9 cellular contexts compared by ENCODE assay signal in genomic region chr3:99774467-99774866, GRCh38. TPM values are rescaled to one million over a fixed set of nuclear protein-coding genes. Genes with fewer than 3 reads are reported as not detected.
DNase-seq lines count a peak whose midpoint lies in the region; ATAC-seq and TF ChIP-seq lines count a peak whose summit lies in the region.
"Had no signal": no experiment of that assay in that cellular context is flagged by ENCODE, and none has a peak within 500 bp of the region (broad histone marks: within the 10 kb centered on the region; RNA-seq: fewer than 3 reads in every experiment).

No MANE protein-coding gene starts in this region.

- no peak overlapping the region for H3K27ac ChIP-seq in lower lobe of right lung
- H3K27ac ChIP-seq: colonic mucosa had no signal

- TF ChIP-seq CTCF in LNCaP clone FGC (IDR thresholded peaks at IDR 0.05; ENCODE audit: control insufficient read depth, extremely low read depth, insufficient read depth) (no peak), kidney epithelial cell (IDR thresholded peaks at IDR 0.05; ENCODE audit: insufficient read depth, low read length, poor library complexity, severe bottlenecking) (no peak), lower lobe of right lung (IDR thresholded peaks at IDR 0.05) (no peak)

- H3K4me3 ChIP-seq in LNCaP clone FGC (ENCODE audit: low read depth, low read length), result no peak overlapping the region
- H3K4me3 ChIP-seq in kidney epithelial cell (ENCODE audit: low read depth, low read length), result no peak overlapping the region
- H3K4me3 ChIP-seq in lower lobe of right lung, result no peak overlapping the region
- H3K4me3 ChIP-seq: colonic mucosa had no signal

- peak; percentile 98 for ATAC-seq in GM18511 (IDR thresholded peaks at IDR 0.05; ENCODE audit: unreplicated experiment)
- ATAC-seq in lower lobe of right lung, result no peak

- peak; percentile 51 for DNase-seq in H4 (ENCODE audit: low spot score)
- DNase-seq in LNCaP clone FGC (ENCODE audit: low read depth), result peak; percentile 19
- peak; percentile 69 for DNase-seq in kidney epithelial cell (ENCODE audit: low read depth)
- DNase-seq in AML-193 (lab: John Stamatoyannopoulos, UW), result no peak
- no peak for DNase-seq in SK-N-DZ (ENCODE audit: low spot score)
- DNase-seq in lower lobe of right lung, result no peak
- DNase-seq in epidermal melanocyte (ENCODE audit: insufficient read length, low spot score), result no peak
- DNase-seq: colonic mucosa had no signal

- intact Hi-C loops in lower lobe of right lung (cut with DNase I), result no loop called here

- no peaks in the 10 kb centered on the region for H3K27me3 ChIP-seq in kidney epithelial cell (ENCODE audit: control insufficient read depth, insufficient read depth, low read length)
- no peaks in the 10 kb centered on the region for H3K27me3 ChIP-seq in lower lobe of right lung (ENCODE audit: low read depth)
- H3K27me3 ChIP-seq: colonic mucosa had no signal

- H3K9me3 ChIP-seq in lower lobe of right lung, result no peaks in the 10 kb centered on the region
- H3K9me3 ChIP-seq: colonic mucosa had no signal

- no peaks in the 10 kb centered on the region for H3K4me1 ChIP-seq in lower lobe of right lung
- H3K4me1 ChIP-seq: colonic mucosa had no signal

- H3K36me3 ChIP-seq in kidney epithelial cell (ENCODE audit: control insufficient read depth, insufficient read depth, low read length) (no peaks in the 10 kb centered on the region), lower lobe of right lung (no peaks in the 10 kb centered on the region)
- H3K36me3 ChIP-seq: colonic mucosa had no signal

RNA-seq across cellular contexts. Expression of gene CMSS1, which starts 43.2 kb away (rescaled TPM):
- 39.3 and 40.2 TPM in 2 replicates for total RNA-seq in H4 (2014; rRNA removed; shearing (Covaris generic))
- total RNA-seq in kidney epithelial cell (24.8 and 36.9 TPM in 2 replicates), lower lobe of right lung (17.3 TPM)
- 79.9 and 84.6 TPM in 2 replicates for polyA plus RNA-seq in SK-N-DZ (2014; cell fraction: cytosol; rRNA removed)
- polyA plus RNA-seq in SK-N-DZ (2014; cell fraction: nucleus; rRNA removed), result 45.8 and 51.6 TPM in 2 replicates

Comparison
In these comparisons a context has a peak if more than half of its experiments do, and no peak if none do; other contexts are left out.
1. DNase-seq: peak in H4 (single experiment), LNCaP clone FGC (single experiment) and kidney epithelial cell (single experiment); none in AML-193 (0 of 2), SK-N-DZ (single experiment), lower lobe of right lung (single experiment) and epidermal melanocyte (single experiment).